Comparison of ENCODE assay signal across 8 cellular contexts in the genomic region with DNA sequence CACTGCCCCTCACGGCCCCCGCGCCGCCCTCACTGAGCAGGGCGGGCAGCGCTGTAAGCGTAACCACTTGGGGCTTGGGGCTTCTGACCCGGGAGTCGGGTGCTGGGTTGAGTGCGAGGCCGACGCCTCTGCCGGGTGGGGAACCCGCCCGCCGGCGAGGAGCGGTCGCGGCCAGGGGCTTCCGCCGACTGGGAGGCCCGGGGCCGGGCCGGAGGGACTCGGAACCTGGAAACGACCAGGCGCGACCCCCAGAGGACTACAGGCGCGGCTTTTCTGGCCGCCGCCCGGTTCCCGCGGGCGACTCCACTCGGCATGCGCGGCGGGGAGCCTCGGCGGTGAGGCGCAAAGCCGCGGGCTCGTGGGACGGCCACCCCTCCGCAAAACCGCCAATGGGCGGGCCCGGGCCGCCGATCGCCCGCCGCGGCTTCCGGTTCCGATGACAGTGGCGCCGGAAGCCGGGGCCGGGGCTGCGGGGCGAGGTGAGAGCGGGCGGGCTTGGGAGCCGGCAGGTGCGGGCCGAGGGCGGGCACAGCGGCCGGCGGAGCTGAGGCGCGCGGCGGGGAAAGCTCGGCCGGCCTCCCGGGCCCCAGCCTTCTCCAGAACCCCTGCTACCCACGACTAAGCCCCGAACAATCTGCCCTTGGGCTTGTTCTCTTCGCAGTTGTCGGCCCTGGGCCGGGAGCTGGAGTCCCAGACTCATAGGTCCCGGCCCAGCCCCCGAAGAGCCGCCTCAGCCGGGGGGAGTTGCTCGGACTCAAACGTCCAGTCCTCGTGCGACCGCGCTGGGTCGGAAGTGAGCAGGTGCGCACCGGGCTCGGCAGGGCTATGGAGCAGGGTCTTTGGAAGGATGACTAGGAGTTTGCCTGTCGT. TPM values are rescaled to one million over a fixed set of nuclear protein-coding genes. Genes with fewer than 3 reads are reported as not detected.
DNase-seq lines count a peak whose midpoint lies in the region; ATAC-seq and TF ChIP-seq lines count a peak whose summit lies in the region.

A gene with protein sequence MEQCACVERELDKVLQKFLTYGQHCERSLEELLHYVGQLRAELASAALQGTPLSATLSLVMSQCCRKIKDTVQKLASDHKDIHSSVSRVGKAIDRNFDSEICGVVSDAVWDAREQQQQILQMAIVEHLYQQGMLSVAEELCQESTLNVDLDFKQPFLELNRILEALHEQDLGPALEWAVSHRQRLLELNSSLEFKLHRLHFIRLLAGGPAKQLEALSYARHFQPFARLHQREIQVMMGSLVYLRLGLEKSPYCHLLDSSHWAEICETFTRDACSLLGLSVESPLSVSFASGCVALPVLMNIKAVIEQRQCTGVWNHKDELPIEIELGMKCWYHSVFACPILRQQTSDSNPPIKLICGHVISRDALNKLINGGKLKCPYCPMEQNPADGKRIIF (plus strand): TSS at position 439 of the 870 bp plus-strand sequence. CDS start 7,106 bp downstream, outside the sequence.

- peak; percentile 90 for ATAC-seq in HG02678 (IDR thresholded peaks at IDR 0.05; ENCODE audit: unreplicated experiment)

- TF ChIP-seq POLR2A in prostate gland (IDR thresholded peaks at IDR 0.05), result peak; percentile 64

- H3K36me3 ChIP-seq in left ventricle myocardium inferior, result peaks cover 22% of the 10 kb centered on the region
- H3K36me3 ChIP-seq in prostate gland, result no peaks in the 10 kb centered on the region
- no peaks in the 10 kb centered on the region for H3K36me3 ChIP-seq in urinary bladder (ENCODE audit: insufficient read depth)

- no peak for TF ChIP-seq CTCF in GM13977 (IDR thresholded peaks at IDR 0.05; ENCODE audit: extremely low read depth, insufficient read depth, missing control alignments)
- TF ChIP-seq CTCF in left ventricle myocardium inferior (IDR thresholded peaks at IDR 0.05; ENCODE audit: borderline replicate concordance), result no peak
- no peak for TF ChIP-seq CTCF in prostate gland (IDR thresholded peaks at IDR 0.05)

- H3K27me3 ChIP-seq in left ventricle myocardium inferior (ENCODE audit: low read depth) (no peaks in the 10 kb centered on the region), prostate gland (replicated peaks; ENCODE audit: insufficient read depth) (no peaks in the 10 kb centered on the region)

- H3K27ac ChIP-seq in left ventricle myocardium inferior (replicated peaks) (peak within 1 kb of the TSS; percentile 98), prostate gland (peak within 1 kb of the TSS; percentile 87 to 96), urinary bladder (ENCODE audit: low read depth) (peak within 1 kb of the TSS; percentile 85)

- H3K9me3 ChIP-seq in left ventricle myocardium inferior (replicated peaks) (no peaks in the 10 kb centered on the region), prostate gland (no peaks in the 10 kb centered on the region)

- in situ Hi-C loops in GM13977 (cut with MboI; ENCODE audit: low pct_unique_long_range_greater_than_20kb, low sequenced_read_pairs, unreplicated experiment), result no loop called here

- peak; percentile 95 for DNase-seq in GM13977 (ENCODE audit: low spot score)
- peak; percentile 82 to 93 (median 91) for DNase-seq in NCI-H1417 (lab: John Stamatoyannopoulos, UW)
- peak; percentile 62 to 89 (median 74) for DNase-seq in T-helper 2 cell
- peak in 51 of 56 donors; percentile 14 to 88 (median 67) for DNase-seq in amygdala (lab: John Stamatoyannopoulos, UW)
- peak; percentile 88 for DNase-seq in left ventricle myocardium inferior
- peak; percentile 77 for DNase-seq in prostate gland (ENCODE audit: low spot score)

- peak within 1 kb of the TSS; percentile 73 for H3K4me3 ChIP-seq in left ventricle myocardium inferior
- peak within 1 kb of the TSS; percentile 82 to 90 for H3K4me3 ChIP-seq in prostate gland
- peak within 1 kb of the TSS; percentile 91 for H3K4me3 ChIP-seq in urinary bladder (ENCODE audit: low read depth, low read length)

- intact Hi-C loops in left ventricle myocardium inferior (cut with micrococcal nuclease) (no loop called here), prostate gland (cut with DNase I) (no loop called here)

- H3K4me1 ChIP-seq in left ventricle myocardium inferior, result peaks cover 45% of the 10 kb centered on the region
- no peaks in the 10 kb centered on the region for H3K4me1 ChIP-seq in prostate gland (replicated peaks)
- H3K4me1 ChIP-seq in urinary bladder (ENCODE audit: insufficient read depth), result no peaks in the 10 kb centered on the region

- WGBS in prostate gland, result under 1% methylated on average over 100 of the region's 102 CpGs
- 2% methylated on average over 102 of the region's 102 CpGs for WGBS in urinary bladder

RNA-seq across cellular contexts. Expression of the gene that starts here (rescaled TPM):
- total RNA-seq in left ventricle myocardium inferior, result 38.9 TPM
- 10 to 100 TPM; 33.7 to 39.1 TPM for total RNA-seq in prostate gland
- 18.1 TPM for total RNA-seq in urinary bladder
- polyA plus RNA-seq in urinary bladder, result 48.3 TPM

Comparison
In these comparisons a context has a peak if more than half of its experiments do, and no peak if none do; other contexts are left out.
1. Peak in every context shown above with its lines: DNase-seq, ATAC-seq, H3K4me3 ChIP-seq and H3K27ac ChIP-seq.